ENCODE assay signal across 9 cellular contexts in the genomic region with DNA sequence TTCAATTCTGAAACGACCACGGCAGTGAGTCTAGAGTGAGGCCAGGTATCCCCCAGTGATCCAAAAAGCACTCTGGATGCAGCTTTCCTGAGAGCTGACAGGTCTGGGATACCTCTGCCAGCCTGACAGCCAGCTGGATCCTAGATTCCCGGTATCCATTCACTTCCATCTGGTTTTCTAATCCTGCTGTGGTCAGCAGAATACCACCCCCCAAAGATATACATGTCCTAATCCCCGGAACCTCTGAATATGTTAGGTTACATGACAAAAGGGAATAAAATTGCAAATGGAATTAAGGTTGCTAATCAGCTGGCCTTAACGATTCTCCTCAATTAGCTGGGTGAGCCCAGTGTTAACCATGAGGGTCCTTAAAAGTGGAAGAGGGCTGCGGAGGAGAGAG. TPM values are rescaled to one million over a fixed set of nuclear protein-coding genes. Genes with fewer than 3 reads are reported as not detected.
A peak's percentile ranks its signal among the peaks of the same experiment; 100 is the strongest.
DNase-seq lines count a peak whose midpoint lies in the region; ATAC-seq and TF ChIP-seq lines count a peak whose summit lies in the region.
"Had no signal": no experiment of that assay in that cellular context is flagged by ENCODE, and none has a peak within 500 bp of the region (broad histone marks: within the 10 kb centered on the region; RNA-seq: fewer than 3 reads in every experiment).

No MANE protein-coding gene starts in this region.

- H3K27ac ChIP-seq in H9 (ENCODE audit: insufficient read length, low read depth, low read length) (no peak overlapping the region), gastroesophageal sphincter (peak overlapping the region in 3 of 4 donors; percentile 92 to 93 (median 92))

- TF ChIP-seq POLR2A in gastroesophageal sphincter (IDR thresholded peaks at IDR 0.05) = no peak

- peaks cover 3% of the 10 kb centered on the region for H3K79me1 ChIP-seq in H9 (ENCODE audit: insufficient read depth, low read depth, low read length, poor library complexity, severe bottlenecking)

- H4K91ac ChIP-seq in H9 (ENCODE audit: insufficient read length, low read depth, low read length) = no peak overlapping the region

- TF ChIP-seq EP300 in gastroesophageal sphincter (IDR thresholded peaks at IDR 0.05) = no peak

- H3K4me1 ChIP-seq in H9 (ENCODE audit: insufficient read depth, low read length) (no peaks in the 10 kb centered on the region; the same call in 1 of the 2 replicates), gastroesophageal sphincter (peaks cover 7 to 59% (median 21%) of the 10 kb centered on the region in 3 donors), skeletal muscle satellite cell (ENCODE audit: control insufficient read depth, insufficient read depth, low read length) (peaks cover 23% of the 10 kb centered on the region)

- no peaks in the 10 kb centered on the region for H4K20me1 ChIP-seq in H9 (ENCODE audit: control insufficient read depth, insufficient read depth, insufficient read length)

- H3K23ac ChIP-seq in H9 (ENCODE audit: insufficient read length, low read depth, low read length) = no peak overlapping the region

- no peak overlapping the region for H3K18ac ChIP-seq in H9 (ENCODE audit: insufficient read length, low read depth, low read length)

- H3K14ac ChIP-seq in H9 (ENCODE audit: insufficient read depth, low read length) = no peak overlapping the region

- TF ChIP-seq CTCF in H9 (conservative IDR thresholded peaks at IDR 0.05) (no peak), gastroesophageal sphincter (IDR thresholded peaks at IDR 0.05) (no peak)

- H3K9ac ChIP-seq in H9 (ENCODE audit: extremely low read depth, insufficient read length, low read length) = no peak overlapping the region
- H3K9ac ChIP-seq in skeletal muscle satellite cell (ENCODE audit: low read depth, low read length) = peak overlapping the region; percentile 91

- H3K4me2 ChIP-seq in H9 (ENCODE audit: insufficient read depth, insufficient read length, low read length) (peak overlapping the region; percentile 97), skeletal muscle satellite cell (ENCODE audit: low read length) (peak overlapping the region; percentile 93)

- DNase-seq in H9 (no peak), T-helper 17 cell (no peak), DMS 273 (lab: John Stamatoyannopoulos, UW; ENCODE audit: unreplicated experiment) (no peak)
- no peak for DNase-seq in effector CD8-positive, alpha-beta T cell (lab: John Stamatoyannopoulos, UW)
- DNase-seq: KBM-7 had no signal

- H3K4me1 Mint-ChIP-seq in H9 (peaks cover 36 to 37% of the 10 kb centered on the region in 2 experiments), T-helper 17 cell (peaks cover 35% of the 10 kb centered on the region)

- H3K36me3 Mint-ChIP-seq in H9 (ENCODE audit: insufficient read depth in 1 of 3, low read depth in 3 of 3) = peaks cover 3 to 11% (median 7%) of the 10 kb centered on the region in 3 experiments; a peak in 6 of 7 replicates
- H3K36me3 Mint-ChIP-seq in T-helper 17 cell (ENCODE audit: low read depth) = peaks cover 2% of the 10 kb centered on the region

- H3K27ac Mint-ChIP-seq in H9 = no peak overlapping the region
- peak overlapping the region; percentile 97 for H3K27ac Mint-ChIP-seq in T-helper 17 cell

- H3K27me3 ChIP-seq in H9 (ENCODE audit: insufficient read depth, low read length) (no peaks in the 10 kb centered on the region), gastroesophageal sphincter (no peaks in the 10 kb centered on the region), skeletal muscle satellite cell (ENCODE audit: control insufficient read depth, insufficient read depth, low read length) (no peaks in the 10 kb centered on the region)

- WGBS in H9 (ENCODE audit: extremely low coverage, insufficient read length, low lambda C conversion rate) = no CpG with 5 or more reads among the region's 6 CpGs
- 24% methylated on average over 4 of the region's 6 CpGs; no CpG with 5 or more reads in 1 of the 2 donors for WGBS in gastroesophageal sphincter (ENCODE audit: low coverage in 1 of 2), 2 donors

- peaks cover 8% of the 10 kb centered on the region; the same call in 1 of the 2 replicates for H3K79me2 ChIP-seq in H9 (ENCODE audit: insufficient read depth, low read length)

- H3K9me3 ChIP-seq in H9 (ENCODE audit: control insufficient read depth, low read depth, low read length) = no peaks in the 10 kb centered on the region
- no peaks in the 10 kb centered on the region for H3K9me3 ChIP-seq in T-helper 17 cell (ENCODE audit: control insufficient read depth, low read length, poor library complexity, severe bottlenecking)
- H3K9me3 ChIP-seq in gastroesophageal sphincter = no peaks in the 10 kb centered on the region
- no peaks in the 10 kb centered on the region for H3K9me3 ChIP-seq in skeletal muscle satellite cell (replicated peaks; ENCODE audit: low read length)

- H2BK5ac ChIP-seq in H9 (ENCODE audit: insufficient read length, low read length) = no peak overlapping the region

- H3K23me2 ChIP-seq in H9 (ENCODE audit: insufficient read length, low read depth, low read length, poor library complexity, severe bottlenecking) = peaks cover 12% of the 10 kb centered on the region

- H2BK15ac ChIP-seq in H9 (ENCODE audit: low read depth, low read length) = no peak overlapping the region

- H3K56ac ChIP-seq in H9 (ENCODE audit: insufficient read length, low read depth, low read length) = no peak overlapping the region

- H2BK120ac ChIP-seq in H9 (ENCODE audit: low read depth, low read length, poor library complexity, severe bottlenecking) = no peak overlapping the region

- H3K9me3 Mint-ChIP-seq in H9 = no peaks in the 10 kb centered on the region

- H3T11ph ChIP-seq in H9 (ENCODE audit: low read length) = no peak overlapping the region

- ATAC-seq in T-helper 17 cell (no peak), gastroesophageal sphincter (no peak), GM21360 (IDR thresholded peaks at IDR 0.05; ENCODE audit: unreplicated experiment) (no peak), GM18502 (IDR thresholded peaks at IDR 0.05; ENCODE audit: poor library complexity, unreplicated experiment) (no peak)

- no peak overlapping the region for H3K4ac ChIP-seq in H9 (ENCODE audit: low read depth, low read length)

- no peak overlapping the region for H2AK5ac ChIP-seq in H9 (ENCODE audit: insufficient read length, low read length)

- no peak overlapping the region for H2BK20ac ChIP-seq in H9 (ENCODE audit: low read depth, low read length, poor library complexity, severe bottlenecking)

- H3K4me3 ChIP-seq in gastroesophageal sphincter (peak overlapping the region in 1 of 2 donors; percentile 67), skeletal muscle satellite cell (ENCODE audit: low read length) (peak overlapping the region; percentile 91)

- H3K4me3 Mint-ChIP-seq in H9 (peak overlapping the region; percentile 96 to 97), T-helper 17 cell (peak overlapping the region; percentile 98)

- H3K27me3 Mint-ChIP-seq in H9 (ENCODE audit: low read depth) (no peaks in the 10 kb centered on the region), T-helper 17 cell (no peaks in the 10 kb centered on the region)

- peaks cover 0 to 11% of the 10 kb centered on the region in 2 donors for H3K36me3 ChIP-seq in gastroesophageal sphincter
- H3K36me3 ChIP-seq in skeletal muscle satellite cell (ENCODE audit: insufficient read depth, low read length) = no peaks in the 10 kb centered on the region

- no peak overlapping the region for H4K5ac ChIP-seq in H9 (ENCODE audit: insufficient read length, low read depth, low read length)

- no peak overlapping the region for H4K8ac ChIP-seq in H9 (replicated peaks; ENCODE audit: insufficient read length, low read depth, low read length)

- no peak overlapping the region for H2BK12ac ChIP-seq in H9 (ENCODE audit: insufficient read length, low read depth, low read length)

- no peak overlapping the region for H2AFZ ChIP-seq in H9 (ENCODE audit: low read length)

RNA-seq across cellular contexts. Expression of gene ZNF79, which starts 1.4 kb away (rescaled TPM):
- total RNA-seq in H9 (2021) (11.5 TPM in 2 replicates), T-helper 17 cell (1 to 10 TPM; 7.9 to 8.4 TPM), gastroesophageal sphincter (10 to 100 TPM in 3 of 4 donors, 1 to 10 TPM in 1; 5.3 to 16.3 (median 12.7) TPM)
- total RNA-seq in skeletal muscle satellite cell (2012; rRNA removed) = 5.9 and 6.3 TPM in 2 replicates

RNA-seq across cellular contexts. Expression of gene SLC2A8, which starts 25.8 kb away (rescaled TPM):
- total RNA-seq in H9 (2021) (38.3 and 38.4 TPM in 2 replicates), T-helper 17 cell (1 to 10 TPM; 3.0 to 4.3 TPM), gastroesophageal sphincter (10 to 100 TPM; 23.7 to 40.2 (median 29.8) TPM)
- 1.1 and 1.8 TPM in 2 replicates for total RNA-seq in skeletal muscle satellite cell (2012; rRNA removed)

RNA-seq across cellular contexts. Expression of gene RPL12, which starts 28.4 kb away (rescaled TPM):
- total RNA-seq in H9 (2021) (1,710 and 1,711 TPM in 2 replicates), T-helper 17 cell (1,000 to 10,000 TPM; 1,506 to 1,597 TPM), gastroesophageal sphincter (1,000 to 10,000 TPM in 3 of 4 donors, 100 to 1,000 TPM in 1; 879 to 2,906 (median 1,722) TPM)
- 1,517 and 2,392 TPM in 2 replicates for total RNA-seq in skeletal muscle satellite cell (2012; rRNA removed)

RNA-seq across cellular contexts. Expression of gene LRSAM1, which starts 28.5 kb away (rescaled TPM):
- 15.0 and 16.2 TPM in 2 replicates for total RNA-seq in H9 (2021)
- 10 to 100 TPM; 19.6 to 22.2 TPM for total RNA-seq in T-helper 17 cell
- total RNA-seq in gastroesophageal sphincter = 10 to 100 TPM; 15.5 to 26.5 (median 20.2) TPM
- total RNA-seq in skeletal muscle satellite cell (2012; rRNA removed) = 9.9 and 14.4 TPM in 2 replicates
